8 cellular contexts compared by ENCODE assay signal in genomic region chr9:4986291-4986690, GRCh38. TPM values are rescaled to one million over a fixed set of nuclear protein-coding genes. Genes with fewer than 3 reads are reported as not detected.
DNase-seq lines count a peak whose midpoint lies in the region; ATAC-seq and TF ChIP-seq lines count a peak whose summit lies in the region.

No MANE protein-coding gene starts in this region.

- H3K36me3 Mint-ChIP-seq in memory B cell, result peaks cover 3% of the 10 kb centered on the region

- H3K4me1 Mint-ChIP-seq in memory B cell, result peaks cover 25% of the 10 kb centered on the region

- H3K4me3 ChIP-seq in left ventricle myocardium inferior, result peak overlapping the region; percentile 84
- H3K4me3 ChIP-seq in astrocyte of the cerebellum (ENCODE audit: low read depth, low read length), result peak overlapping the region; percentile 60

- no peak for DNase-seq in left ventricle myocardium inferior
- DNase-seq in left cardiac atrium, result no peak
- DNase-seq in astrocyte of the cerebellum (ENCODE audit: low read depth), result no peak
- DNase-seq in memory B cell (ENCODE audit: low spot score in 2 of 2), result no peak
- no peak for DNase-seq in NAMALWA (ENCODE audit: low spot score)
- no peak for DNase-seq in NK-92 (lab: John Stamatoyannopoulos, UW; ENCODE audit: unreplicated experiment)
- DNase-seq in occipital lobe (lab: John Stamatoyannopoulos, UW), result no peak
- no peak for DNase-seq in NCI-H146 treated with DMSO at 0.1 percent for 48 hours (lab: John Stamatoyannopoulos, UW; ENCODE audit: unreplicated experiment)

- H3K9me3 Mint-ChIP-seq in memory B cell, result no peaks in the 10 kb centered on the region

- H3K4me3 Mint-ChIP-seq in memory B cell, result peak overlapping the region; percentile 99

- peak overlapping the region; percentile 99 for H3K27ac ChIP-seq in left ventricle myocardium inferior (replicated peaks)

- ATAC-seq in left cardiac atrium (no peak), memory B cell (ENCODE audit: low read depth) (no peak)

- TF ChIP-seq CTCF in left ventricle myocardium inferior (IDR thresholded peaks at IDR 0.05; ENCODE audit: borderline replicate concordance) (no peak), astrocyte of the cerebellum (IDR thresholded peaks at IDR 0.05; ENCODE audit: low read depth, low read length, missing control alignments) (no peak)

- H3K4me1 ChIP-seq in left ventricle myocardium inferior, result peaks cover 67% of the 10 kb centered on the region

- H3K9me3 ChIP-seq in left ventricle myocardium inferior (replicated peaks), result no peaks in the 10 kb centered on the region

- peaks cover 8% of the 10 kb centered on the region for H3K36me3 ChIP-seq in left ventricle myocardium inferior

- intact Hi-C loops in left ventricle myocardium inferior (cut with micrococcal nuclease), result no loop called here
- intact Hi-C loops in left cardiac atrium (cut with DNase I), result loop anchor here (5.0 to 10.0 kb wide), 3 partner anchors 191 to 244 kb away; partner anchors contain the start of genes AK3 (in 1 of the 2) and RCL1 (in 1 of the 2)

- no peaks in the 10 kb centered on the region for H3K27me3 ChIP-seq in left ventricle myocardium inferior (ENCODE audit: low read depth)

- in situ Hi-C loops in astrocyte of the cerebellum (cut with HindIII; ENCODE audit: low sequenced_read_pairs), result no loop called here

- peak overlapping the region; percentile 80 for H3K27ac Mint-ChIP-seq in memory B cell

- H3K27me3 Mint-ChIP-seq in memory B cell, result no peaks in the 10 kb centered on the region

RNA-seq across cellular contexts. Expression of gene JAK2, which starts 1.2 kb away (rescaled TPM):
- 28.7 TPM for total RNA-seq in left ventricle myocardium inferior
- 10 to 100 TPM; 11.4 to 11.8 TPM for total RNA-seq in left cardiac atrium
- 40.1 TPM for total RNA-seq in occipital lobe
